8 cellular contexts compared by ENCODE assay signal in genomic region chr3:141659821-141660597, GRCh38.
A peak's percentile ranks its signal among the peaks of the same experiment; 100 is the strongest.
DNase-seq lines count a peak whose midpoint lies in the region; ATAC-seq and TF ChIP-seq lines count a peak whose summit lies in the region.

No MANE protein-coding gene starts in this region.

- no peaks in the 10 kb centered on the region for H3K36me3 ChIP-seq in neural progenitor cell

- H3K79me2 ChIP-seq in neural progenitor cell (ENCODE audit: low read depth): no peaks in the 10 kb centered on the region

- TF ChIP-seq CTCF in glutamatergic neuron (IDR thresholded peaks at IDR 0.05; ENCODE audit: partially characterized antibody, unreplicated experiment) (no peak), neural progenitor cell (IDR thresholded peaks at IDR 0.05) (no peak)

- H3K4me2 ChIP-seq in neural progenitor cell: peak overlapping the region; percentile 95

- no peaks in the 10 kb centered on the region for H4K20me1 ChIP-seq in neural progenitor cell (ENCODE audit: low read depth)

- DNase-seq in COLO668 (lab: John Stamatoyannopoulos, UW; ENCODE audit: unreplicated experiment) (peak; percentile 64), HuH-7.5 (ENCODE audit: low spot score) (peak; percentile 55), glutamatergic neuron (peak; percentile 74), neural progenitor cell (ENCODE audit: low spot score) (peak; percentile 78), cerebellar cortex (ENCODE audit: low spot score) (no peak)
- DNase-seq in activated CD4-positive, alpha-beta T cell treated with anti-CD3 and anti-CD28 coated beads, Interleukin-2, amount 50 U/mL, for 48 hours: peak; percentile 8 to 19

- peak overlapping the region; percentile 70 for H3K4me3 ChIP-seq in neural progenitor cell

- no peak overlapping the region for H3K27ac ChIP-seq in neural progenitor cell

- H3K9me3 Mint-ChIP-seq in glutamatergic neuron (ENCODE audit: unreplicated experiment) (peaks cover 4% of the 10 kb centered on the region), neural progenitor cell (peaks cover 11% of the 10 kb centered on the region)

- H3K36me3 Mint-ChIP-seq in glutamatergic neuron (ENCODE audit: unreplicated experiment) (peaks cover 20% of the 10 kb centered on the region), neural progenitor cell (no peaks in the 10 kb centered on the region)

- H3K9me3 ChIP-seq in neural progenitor cell (ENCODE audit: low read depth): no peaks in the 10 kb centered on the region

- H3K9ac ChIP-seq in neural progenitor cell: no peak overlapping the region

- no peaks in the 10 kb centered on the region for H3F3A ChIP-seq in neural progenitor cell (ENCODE audit: low read depth)

- H2AFZ ChIP-seq in neural progenitor cell (replicated peaks): peak overlapping the region; percentile 99

- peaks cover 52% of the 10 kb centered on the region for H3K27me3 ChIP-seq in neural progenitor cell

- H3K27ac Mint-ChIP-seq in glutamatergic neuron (ENCODE audit: unreplicated experiment) (no peak overlapping the region), neural progenitor cell (no peak overlapping the region)

- H3K4me1 ChIP-seq in neural progenitor cell: peaks cover 5% of the 10 kb centered on the region

- no peak for ATAC-seq in GM18520 (IDR thresholded peaks at IDR 0.05; ENCODE audit: unreplicated experiment)
- ATAC-seq in HG03354 (IDR thresholded peaks at IDR 0.05; ENCODE audit: poor library complexity, severe bottlenecking, unreplicated experiment): no peak

- H3K27me3 Mint-ChIP-seq in glutamatergic neuron (ENCODE audit: unreplicated experiment): peaks cover 11% of the 10 kb centered on the region
- H3K27me3 Mint-ChIP-seq in neural progenitor cell (ENCODE audit: insufficient read depth, low read depth): peaks cover 24% of the 10 kb centered on the region

- H3K4me3 Mint-ChIP-seq in glutamatergic neuron (ENCODE audit: unreplicated experiment) (peak overlapping the region; percentile 91), neural progenitor cell (peak overlapping the region; percentile 87)

- peaks cover 1% of the 10 kb centered on the region for H3K4me1 Mint-ChIP-seq in glutamatergic neuron (ENCODE audit: low read depth, unreplicated experiment)
- H3K4me1 Mint-ChIP-seq in neural progenitor cell: peaks cover 20% of the 10 kb centered on the region
